ENCODE assay signal across 1 cellular context in the genomic region with DNA sequence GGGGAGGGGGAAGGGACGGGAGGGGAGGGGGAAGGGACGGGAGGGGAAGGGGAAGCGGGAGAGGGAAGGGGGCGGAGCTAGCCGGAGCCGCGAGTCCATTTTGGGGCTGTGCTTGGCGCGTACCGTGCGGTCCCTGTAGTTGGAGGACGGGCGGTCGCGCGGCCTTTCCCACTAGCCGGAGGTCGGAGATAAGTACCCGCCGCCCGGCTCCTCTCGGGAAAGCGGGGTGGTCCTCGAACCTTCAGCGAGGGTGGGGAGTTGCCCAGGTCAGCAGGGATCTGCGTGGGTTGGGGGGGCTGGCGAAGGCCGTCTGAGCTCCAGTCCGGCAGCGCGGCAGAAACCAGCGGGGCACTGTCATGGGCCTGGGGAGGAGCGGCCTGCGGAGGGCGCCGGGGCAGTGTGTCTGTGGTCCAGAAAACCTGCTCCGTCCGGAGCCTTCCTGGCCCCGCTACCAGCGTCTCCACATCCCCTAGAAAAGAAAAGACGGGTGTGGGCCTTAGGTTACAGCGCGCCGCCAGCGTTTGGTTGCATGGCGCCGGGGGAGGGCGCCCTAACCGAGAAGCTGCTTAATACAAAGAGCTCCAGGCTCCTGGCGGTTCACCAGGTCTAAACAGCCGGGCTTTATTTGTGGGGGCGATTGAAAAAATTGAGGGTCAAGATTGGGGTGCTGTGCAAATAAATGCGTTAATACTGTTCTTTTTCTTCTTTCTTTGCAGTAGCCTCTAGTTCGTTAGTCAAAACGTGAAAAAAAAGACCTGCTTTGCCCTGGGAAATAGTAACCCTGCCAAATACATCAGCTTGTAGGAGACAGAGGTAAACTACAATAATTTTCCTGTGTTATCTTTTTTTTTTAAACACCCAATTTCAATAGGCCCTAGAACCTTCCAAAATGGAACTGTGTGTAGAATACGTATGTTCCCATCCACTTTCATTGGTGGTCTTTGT.
TF ChIP-seq lines count a peak whose summit lies in the region.

TRIM13 (plus strand) TSS at position 92 of the 945 bp plus-strand sequence. CDS start 14,899 bp downstream, outside the sequence.

TF ChIP-seq in HepG2, 621 proteins besides CTCF, POLR2A, EP300 and RAD21 (continued from another document and continues in another):
- TF ChIP-seq, protein P1, sequence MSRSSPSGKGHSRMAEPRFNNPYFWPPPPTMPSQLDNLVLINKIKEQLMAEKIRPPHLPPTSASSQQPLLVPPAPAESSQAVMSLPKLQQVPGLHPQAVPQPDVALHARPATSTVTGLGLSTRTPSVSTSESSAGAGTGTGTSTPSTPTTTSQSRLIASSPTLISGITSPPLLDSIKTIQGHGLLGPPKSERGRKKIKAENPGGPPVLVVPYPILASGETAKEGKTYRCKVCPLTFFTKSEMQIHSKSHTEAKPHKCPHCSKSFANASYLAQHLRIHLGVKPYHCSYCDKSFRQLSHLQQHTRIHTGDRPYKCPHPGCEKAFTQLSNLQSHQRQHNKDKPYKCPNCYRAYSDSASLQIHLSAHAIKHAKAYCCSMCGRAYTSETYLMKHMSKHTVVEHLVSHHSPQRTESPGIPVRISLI (CRISPR knock-in tag; IDR thresholded peaks at IDR 0.05; ENCODE audit: borderline replicate concordance): peak; percentile 30; the same call in 1 of the 2 replicates
- TF ChIP-seq TBX2 (CRISPR knock-in tag; IDR thresholded peaks at IDR 0.05; ENCODE audit: borderline replicate concordance) (peak; percentile 66; the same call in 1 of the 2 replicates), SMARCE1 (IDR thresholded peaks at IDR 0.05; ENCODE audit: borderline replicate concordance) (no peak), ZNF3 (CRISPR knock-in tag; IDR thresholded peaks at IDR 0.05) (no peak), ZNF256 (CRISPR knock-in tag; conservative IDR thresholded peaks at IDR 0.05) (0 out of 2 replicates have a peak, but pooled peaks have one; percentile 21), ZNF33A (CRISPR knock-in tag; IDR thresholded peaks at IDR 0.05; ENCODE audit: borderline replicate concordance) (no peak), KDM4B (CRISPR knock-in tag; IDR thresholded peaks at IDR 0.05) (peak; percentile 66; the same call in 1 of the 2 replicates), ZEB1 (IDR thresholded peaks at IDR 0.05; ENCODE audit: insufficient replicate concordance, low read depth) (peak; percentile 26), CREB1 (IDR thresholded peaks at IDR 0.05) (no peak), CREB1 (CRISPR knock-in tag; IDR thresholded peaks at IDR 0.05) (no peak), RFXAP (CRISPR knock-in tag; IDR thresholded peaks at IDR 0.05; ENCODE audit: borderline replicate concordance) (peak; percentile 30; the same call in 1 of the 2 replicates), ZNF747 (CRISPR knock-in tag; IDR thresholded peaks at IDR 0.05; ENCODE audit: borderline replicate concordance) (peak; percentile 39; the same call in 1 of the 2 replicates), SRSF4 (IDR thresholded peaks at IDR 0.05; ENCODE audit: low read depth, low read length, poor library complexity, severe bottlenecking) (no peak), SALL1 (CRISPR knock-in tag; IDR thresholded peaks at IDR 0.05) (peak; percentile 59), SCMH1 (CRISPR knock-in tag; IDR thresholded peaks at IDR 0.05; ENCODE audit: borderline replicate concordance) (no peak), RORA (CRISPR knock-in tag; IDR thresholded peaks at IDR 0.05) (no peak), GATAD2A (CRISPR knock-in tag; IDR thresholded peaks at IDR 0.05) (no peak), ZNF569 (CRISPR knock-in tag; IDR thresholded peaks at IDR 0.05; ENCODE audit: borderline replicate concordance) (no peak), ZNF253 (CRISPR knock-in tag; IDR thresholded peaks at IDR 0.05; ENCODE audit: borderline replicate concordance) (no peak), ZSCAN9 (CRISPR knock-in tag; IDR thresholded peaks at IDR 0.05; ENCODE audit: borderline replicate concordance) (0 out of 2 replicates have a peak, but pooled peaks have one; percentile 24), TAF15 (IDR thresholded peaks at IDR 0.05; ENCODE audit: low read depth, low read length, poor library complexity, severe bottlenecking) (peak; percentile 38), ELF1 (CRISPR knock-in tag; IDR thresholded peaks at IDR 0.05) (no peak), ZNF446 (CRISPR knock-in tag; IDR thresholded peaks at IDR 0.05) (no peak), ZNF562 (CRISPR knock-in tag; IDR thresholded peaks at IDR 0.05; ENCODE audit: borderline replicate concordance) (no peak), ZNF615 (CRISPR knock-in tag; IDR thresholded peaks at IDR 0.05; ENCODE audit: borderline replicate concordance) (no peak), ZFP36L2 (CRISPR knock-in tag; IDR thresholded peaks at IDR 0.05) (no peak), ZNF616 (CRISPR knock-in tag; IDR thresholded peaks at IDR 0.05; ENCODE audit: low read depth) (no peak), MTA1 (CRISPR knock-in tag; IDR thresholded peaks at IDR 0.05; ENCODE audit: borderline replicate concordance) (no peak), ZKSCAN8 (CRISPR knock-in tag; IDR thresholded peaks at IDR 0.05; ENCODE audit: borderline replicate concordance) (peak; percentile 37; the same call in 1 of the 2 replicates), ETV6 (CRISPR knock-in tag; conservative IDR thresholded peaks at IDR 0.05) (0 out of 2 replicates have a peak, but pooled peaks have one; percentile 28), GABPA (IDR thresholded peaks at IDR 0.05; ENCODE audit: low read depth, low read length) (no peak), GABPA (CRISPR knock-in tag; IDR thresholded peaks at IDR 0.05; ENCODE audit: low read depth) (0 out of 2 replicates have a peak, but pooled peaks have one; percentile 29), MTF1 (CRISPR knock-in tag; IDR thresholded peaks at IDR 0.05) (no peak), MIXL1 (CRISPR knock-in tag; IDR thresholded peaks at IDR 0.05) (no peak), TIGD3 (CRISPR knock-in tag; IDR thresholded peaks at IDR 0.05; ENCODE audit: borderline replicate concordance) (no peak), ZNF441 (CRISPR knock-in tag; IDR thresholded peaks at IDR 0.05; ENCODE audit: borderline replicate concordance) (no peak; the same call in 1 of the 2 replicates), YY1 (IDR thresholded peaks at IDR 0.05; ENCODE audit: insufficient read depth, insufficient replicate concordance, low read depth, low read length) (peak; percentile 38), KDM6A (CRISPR knock-in tag; IDR thresholded peaks at IDR 0.05; ENCODE audit: low read depth) (no peak), PAWR (CRISPR knock-in tag; IDR thresholded peaks at IDR 0.05; ENCODE audit: borderline replicate concordance) (no peak), ZNF530 (CRISPR knock-in tag; IDR thresholded peaks at IDR 0.05; ENCODE audit: low read depth) (peak; percentile 47; the same call in 1 of the 2 replicates), NONO (IDR thresholded peaks at IDR 0.05) (no peak), NONO (CRISPR knock-in tag; conservative IDR thresholded peaks at IDR 0.05) (no peak), GMEB1 (CRISPR knock-in tag; IDR thresholded peaks at IDR 0.05; ENCODE audit: borderline replicate concordance) (no peak), ZNF121 (CRISPR knock-in tag; IDR thresholded peaks at IDR 0.05) (peak; percentile 48; the same call in 1 of the 2 replicates)
- TF ChIP-seq, protein P2, sequence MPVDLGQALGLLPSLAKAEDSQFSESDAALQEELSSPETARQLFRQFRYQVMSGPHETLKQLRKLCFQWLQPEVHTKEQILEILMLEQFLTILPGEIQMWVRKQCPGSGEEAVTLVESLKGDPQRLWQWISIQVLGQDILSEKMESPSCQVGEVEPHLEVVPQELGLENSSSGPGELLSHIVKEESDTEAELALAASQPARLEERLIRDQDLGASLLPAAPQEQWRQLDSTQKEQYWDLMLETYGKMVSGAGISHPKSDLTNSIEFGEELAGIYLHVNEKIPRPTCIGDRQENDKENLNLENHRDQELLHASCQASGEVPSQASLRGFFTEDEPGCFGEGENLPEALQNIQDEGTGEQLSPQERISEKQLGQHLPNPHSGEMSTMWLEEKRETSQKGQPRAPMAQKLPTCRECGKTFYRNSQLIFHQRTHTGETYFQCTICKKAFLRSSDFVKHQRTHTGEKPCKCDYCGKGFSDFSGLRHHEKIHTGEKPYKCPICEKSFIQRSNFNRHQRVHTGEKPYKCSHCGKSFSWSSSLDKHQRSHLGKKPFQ (CRISPR knock-in tag; IDR thresholded peaks at IDR 0.05; ENCODE audit: insufficient replicate concordance): peak; percentile 3
- TF ChIP-seq, protein P3, sequence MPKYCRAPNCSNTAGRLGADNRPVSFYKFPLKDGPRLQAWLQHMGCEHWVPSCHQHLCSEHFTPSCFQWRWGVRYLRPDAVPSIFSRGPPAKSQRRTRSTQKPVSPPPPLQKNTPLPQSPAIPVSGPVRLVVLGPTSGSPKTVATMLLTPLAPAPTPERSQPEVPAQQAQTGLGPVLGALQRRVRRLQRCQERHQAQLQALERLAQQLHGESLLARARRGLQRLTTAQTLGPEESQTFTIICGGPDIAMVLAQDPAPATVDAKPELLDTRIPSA (CRISPR knock-in tag; IDR thresholded peaks at IDR 0.05; ENCODE audit: borderline replicate concordance): no peak
- TF ChIP-seq, protein P4, sequence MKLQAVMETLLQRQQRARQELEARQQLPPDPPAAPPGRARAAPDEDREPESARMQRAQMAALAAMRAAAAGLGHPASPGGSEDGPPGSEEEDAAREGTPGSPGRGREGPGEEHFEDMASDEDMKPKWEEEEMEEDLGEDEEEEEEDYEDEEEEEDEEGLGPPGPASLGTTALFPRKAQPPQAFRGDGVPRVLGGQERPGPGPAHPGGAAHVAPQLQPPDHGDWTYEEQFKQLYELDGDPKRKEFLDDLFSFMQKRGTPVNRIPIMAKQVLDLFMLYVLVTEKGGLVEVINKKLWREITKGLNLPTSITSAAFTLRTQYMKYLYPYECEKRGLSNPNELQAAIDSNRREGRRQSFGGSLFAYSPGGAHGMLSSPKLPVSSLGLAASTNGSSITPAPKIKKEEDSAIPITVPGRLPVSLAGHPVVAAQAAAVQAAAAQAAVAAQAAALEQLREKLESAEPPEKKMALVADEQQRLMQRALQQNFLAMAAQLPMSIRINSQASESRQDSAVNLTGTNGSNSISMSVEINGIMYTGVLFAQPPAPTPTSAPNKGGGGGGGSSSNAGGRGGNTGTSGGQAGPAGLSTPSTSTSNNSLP (IDR thresholded peaks at IDR 0.05; ENCODE audit: low read depth, low read length): no peak
- TF ChIP-seq, protein P5, sequence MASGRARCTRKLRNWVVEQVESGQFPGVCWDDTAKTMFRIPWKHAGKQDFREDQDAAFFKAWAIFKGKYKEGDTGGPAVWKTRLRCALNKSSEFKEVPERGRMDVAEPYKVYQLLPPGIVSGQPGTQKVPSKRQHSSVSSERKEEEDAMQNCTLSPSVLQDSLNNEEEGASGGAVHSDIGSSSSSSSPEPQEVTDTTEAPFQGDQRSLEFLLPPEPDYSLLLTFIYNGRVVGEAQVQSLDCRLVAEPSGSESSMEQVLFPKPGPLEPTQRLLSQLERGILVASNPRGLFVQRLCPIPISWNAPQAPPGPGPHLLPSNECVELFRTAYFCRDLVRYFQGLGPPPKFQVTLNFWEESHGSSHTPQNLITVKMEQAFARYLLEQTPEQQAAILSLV (CRISPR knock-in tag; IDR thresholded peaks at IDR 0.05; ENCODE audit: borderline replicate concordance): no peak; the same call in 1 of the 2 replicates
- TF ChIP-seq, protein P6, sequence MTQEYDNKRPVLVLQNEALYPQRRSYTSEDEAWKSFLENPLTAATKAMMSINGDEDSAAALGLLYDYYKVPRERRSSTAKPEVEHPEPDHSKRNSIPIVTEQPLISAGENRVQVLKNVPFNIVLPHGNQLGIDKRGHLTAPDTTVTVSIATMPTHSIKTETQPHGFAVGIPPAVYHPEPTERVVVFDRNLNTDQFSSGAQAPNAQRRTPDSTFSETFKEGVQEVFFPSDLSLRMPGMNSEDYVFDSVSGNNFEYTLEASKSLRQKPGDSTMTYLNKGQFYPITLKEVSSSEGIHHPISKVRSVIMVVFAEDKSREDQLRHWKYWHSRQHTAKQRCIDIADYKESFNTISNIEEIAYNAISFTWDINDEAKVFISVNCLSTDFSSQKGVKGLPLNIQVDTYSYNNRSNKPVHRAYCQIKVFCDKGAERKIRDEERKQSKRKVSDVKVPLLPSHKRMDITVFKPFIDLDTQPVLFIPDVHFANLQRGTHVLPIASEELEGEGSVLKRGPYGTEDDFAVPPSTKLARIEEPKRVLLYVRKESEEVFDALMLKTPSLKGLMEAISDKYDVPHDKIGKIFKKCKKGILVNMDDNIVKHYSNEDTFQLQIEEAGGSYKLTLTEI (CRISPR knock-in tag; conservative IDR thresholded peaks at IDR 0.05): no peak
- TF ChIP-seq, protein P7, sequence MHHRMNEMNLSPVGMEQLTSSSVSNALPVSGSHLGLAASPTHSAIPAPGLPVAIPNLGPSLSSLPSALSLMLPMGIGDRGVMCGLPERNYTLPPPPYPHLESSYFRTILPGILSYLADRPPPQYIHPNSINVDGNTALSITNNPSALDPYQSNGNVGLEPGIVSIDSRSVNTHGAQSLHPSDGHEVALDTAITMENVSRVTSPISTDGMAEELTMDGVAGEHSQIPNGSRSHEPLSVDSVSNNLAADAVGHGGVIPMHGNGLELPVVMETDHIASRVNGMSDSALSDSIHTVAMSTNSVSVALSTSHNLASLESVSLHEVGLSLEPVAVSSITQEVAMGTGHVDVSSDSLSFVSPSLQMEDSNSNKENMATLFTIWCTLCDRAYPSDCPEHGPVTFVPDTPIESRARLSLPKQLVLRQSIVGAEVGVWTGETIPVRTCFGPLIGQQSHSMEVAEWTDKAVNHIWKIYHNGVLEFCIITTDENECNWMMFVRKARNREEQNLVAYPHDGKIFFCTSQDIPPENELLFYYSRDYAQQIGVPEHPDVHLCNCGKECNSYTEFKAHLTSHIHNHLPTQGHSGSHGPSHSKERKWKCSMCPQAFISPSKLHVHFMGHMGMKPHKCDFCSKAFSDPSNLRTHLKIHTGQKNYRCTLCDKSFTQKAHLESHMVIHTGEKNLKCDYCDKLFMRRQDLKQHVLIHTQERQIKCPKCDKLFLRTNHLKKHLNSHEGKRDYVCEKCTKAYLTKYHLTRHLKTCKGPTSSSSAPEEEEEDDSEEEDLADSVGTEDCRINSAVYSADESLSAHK (CRISPR knock-in tag; IDR thresholded peaks at IDR 0.05; ENCODE audit: borderline replicate concordance): no peak
